13 cellular contexts compared by ENCODE assay signal in genomic region chr17:39538875-39539274, GRCh38.
A peak's percentile ranks its signal among the peaks of the same experiment; 100 is the strongest.
DNase-seq lines count a peak whose midpoint lies in the region; ATAC-seq and TF ChIP-seq lines count a peak whose summit lies in the region.
"Had no signal": no experiment of that assay in that cellular context is flagged by ENCODE, and none has a peak within 500 bp of the region (broad histone marks: within the 10 kb centered on the region; RNA-seq: fewer than 3 reads in every experiment).

No MANE protein-coding gene starts in this region.

- H3K9me3 ChIP-seq in IMR-90 (ENCODE audit: control insufficient read depth, insufficient read depth, low read length) (no peaks in the 10 kb centered on the region), osteoblast (ENCODE audit: low read depth, low read length) (no peaks in the 10 kb centered on the region)

- H3K4me3 Mint-ChIP-seq in activated naive CD8-positive, alpha-beta T cell treated with anti-CD3 and anti-CD28 coated beads, Interleukin-2, amount 50 U/mL, for 24 hours, result no peak overlapping the region
- no peak overlapping the region for H3K4me3 Mint-ChIP-seq in type B pancreatic cell
- H3K4me3 Mint-ChIP-seq: CD8-positive, alpha-beta memory T cell had no signal

- no TSS peak for BruUV-seq in IMR-90 (replicated peaks; lab: Mats Ljungman, UMichigan)

- CTCF ChIA-PET in IMR-90 (lab: Yijun Ruan, JAX), result interaction anchor here (1.3 kb wide), 1 partner anchor 9 kb away, joined by 3 read pairs; no protein-coding TSS in a partner anchor

- H2BK120ac ChIP-seq in IMR-90 (ENCODE audit: low read depth, low read length), result no peak overlapping the region

- H2AK5ac ChIP-seq in IMR-90 (ENCODE audit: low read depth, low read length), result no peak overlapping the region

- dilution Hi-C loops in IMR-90 (cut with HindIII; ENCODE audit: low sequenced_read_pairs, unreplicated experiment), result no loop called here

- H3K23ac ChIP-seq in IMR-90 (ENCODE audit: low read depth, low read length), result no peak overlapping the region

- POLR2A ChIA-PET in IMR-90 (lab: Charles Lee; ENCODE audit: unreplicated experiment), result no interaction called here

- no peak overlapping the region for H3K27ac Mint-ChIP-seq in activated naive CD8-positive, alpha-beta T cell treated with anti-CD3 and anti-CD28 coated beads, Interleukin-2, amount 50 U/mL, for 24 hours
- no peak overlapping the region for H3K27ac Mint-ChIP-seq in type B pancreatic cell

- H3K27me3 ChIP-seq in IMR-90 (ENCODE audit: control insufficient read depth, insufficient read depth, low read length), result no peaks in the 10 kb centered on the region
- H3K27me3 ChIP-seq in osteoblast (ENCODE audit: insufficient read depth, low read length), result no peaks in the 10 kb centered on the region
- H3K27me3 ChIP-seq: hepatocyte had no signal

- no peaks in the 10 kb centered on the region for H3K36me3 Mint-ChIP-seq in activated naive CD8-positive, alpha-beta T cell treated with anti-CD3 and anti-CD28 coated beads, Interleukin-2, amount 50 U/mL, for 24 hours (ENCODE audit: low read depth)
- H3K36me3 Mint-ChIP-seq in type B pancreatic cell, result no peaks in the 10 kb centered on the region

- H3K9me3 Mint-ChIP-seq in activated naive CD8-positive, alpha-beta T cell treated with anti-CD3 and anti-CD28 coated beads, Interleukin-2, amount 50 U/mL, for 24 hours, result no peaks in the 10 kb centered on the region
- H3K9me3 Mint-ChIP-seq in type B pancreatic cell, result no peaks in the 10 kb centered on the region
- H3K9me3 Mint-ChIP-seq: CD8-positive, alpha-beta memory T cell had no signal

- H3K4me2 ChIP-seq in IMR-90 (ENCODE audit: low read depth, low read length), result no peak overlapping the region
- no peak overlapping the region for H3K4me2 ChIP-seq in osteoblast (ENCODE audit: insufficient read depth, low read length)
- H3K4me2 ChIP-seq: hepatocyte had no signal

- H2AK9ac ChIP-seq in IMR-90 (replicated peaks; ENCODE audit: low read depth, low read length, poor library complexity), result no peak overlapping the region

- intact Hi-C loops in IMR-90 (cut with micrococcal nuclease), result no loop called here

- in situ Hi-C loops in IMR-90 (cut with MboI; ENCODE audit: low sequenced_read_pairs), result no loop called here

- H3K4me1 Mint-ChIP-seq in activated naive CD8-positive, alpha-beta T cell treated with anti-CD3 and anti-CD28 coated beads, Interleukin-2, amount 50 U/mL, for 24 hours, result peaks cover 11% of the 10 kb centered on the region
- H3K4me1 Mint-ChIP-seq in type B pancreatic cell (ENCODE audit: unreplicated experiment), result peaks cover 4% of the 10 kb centered on the region

- no CpG with 5 or more reads among the region's 3 CpGs for WGBS in IMR-90 (ENCODE audit: extremely low coverage in 2 of 2, insufficient read length in 1 of 2), 2 experiments

- H3K9me1 ChIP-seq in IMR-90 (ENCODE audit: insufficient read depth, low read length), result no peaks in the 10 kb centered on the region; the same call in 1 of the 2 replicates

- H3K79me2 ChIP-seq in osteoblast (ENCODE audit: insufficient read depth, low read length), result no peaks in the 10 kb centered on the region
- H3K79me2 ChIP-seq: hepatocyte had no signal

- no peak overlapping the region for H3K27ac ChIP-seq in IMR-90 (ENCODE audit: insufficient read depth, low read length)
- no peak overlapping the region for H3K27ac ChIP-seq in osteoblast (ENCODE audit: low read depth, low read length)
- H3K27ac ChIP-seq: hepatocyte had no signal

- H3K4ac ChIP-seq in IMR-90 (ENCODE audit: low read depth, low read length), result no peak overlapping the region

- H2BK15ac ChIP-seq in IMR-90 (ENCODE audit: low read depth, low read length), result no peak overlapping the region

- H2BK20ac ChIP-seq in IMR-90 (ENCODE audit: low read depth, low read length), result no peak overlapping the region

- no peak overlapping the region for H3K9ac ChIP-seq in IMR-90 (ENCODE audit: low read depth, low read length)

- TF ChIP-seq CTCF in IMR-90 (conservative IDR thresholded peaks at IDR 0.05; ENCODE audit: low read depth, low read length) (no peak), osteoblast (IDR thresholded peaks at IDR 0.05; ENCODE audit: extremely low read depth, low read depth, low read length) (no peak), type B pancreatic cell (conservative IDR thresholded peaks at IDR 0.05) (no peak)

- no peak overlapping the region for H4K5ac ChIP-seq in IMR-90 (ENCODE audit: low read depth, low read length)

- H3K4me1 ChIP-seq in IMR-90 (ENCODE audit: control insufficient read depth, insufficient read depth, low read length), result no peaks in the 10 kb centered on the region
- H3K4me1 ChIP-seq in osteoblast (ENCODE audit: insufficient read depth, low read length), result peaks cover 4% of the 10 kb centered on the region

- no peaks in the 10 kb centered on the region for H3K79me1 ChIP-seq in IMR-90 (ENCODE audit: low read depth in 1 of 2, low read length in 2 of 2)

- no peak for TF ChIP-seq RAD21 in IMR-90 (IDR thresholded peaks at IDR 0.05; ENCODE audit: low read length)

- no peak overlapping the region for H4K91ac ChIP-seq in IMR-90 (ENCODE audit: insufficient read depth, low read depth, low read length)

- H4K8ac ChIP-seq in IMR-90 (ENCODE audit: low read depth in 2 of 2, low read length in 2 of 2), result no peak overlapping the region

- H3K56ac ChIP-seq in IMR-90 (ENCODE audit: extremely low read depth, insufficient read depth, low read length), result no peak overlapping the region

- H2AFZ ChIP-seq in IMR-90 (replicated peaks; ENCODE audit: low read length, poor library complexity) (no peak overlapping the region), osteoblast (ENCODE audit: low read length) (no peak overlapping the region)
- H2AFZ ChIP-seq: hepatocyte had no signal

- H3K4me3 ChIP-seq in IMR-90 (ENCODE audit: insufficient read depth, low read depth, low read length) (no peak overlapping the region), osteoblast (ENCODE audit: insufficient read depth, low read length) (no peak overlapping the region)
- H3K4me3 ChIP-seq: hepatocyte had no signal

- no peaks in the 10 kb centered on the region for H3K36me3 ChIP-seq in IMR-90 (ENCODE audit: control insufficient read depth, insufficient read depth, low read length)
- no peaks in the 10 kb centered on the region for H3K36me3 ChIP-seq in osteoblast (ENCODE audit: insufficient read depth, low read length)

- H4K20me1 ChIP-seq in IMR-90 (ENCODE audit: insufficient read depth, low read length) (no peaks in the 10 kb centered on the region), osteoblast (ENCODE audit: insufficient read depth, low read length) (peaks cover 8% of the 10 kb centered on the region)

- no peak overlapping the region for H3K14ac ChIP-seq in IMR-90 (replicated peaks; ENCODE audit: low read depth, low read length)

- no peaks in the 10 kb centered on the region for H3K27me3 Mint-ChIP-seq in activated naive CD8-positive, alpha-beta T cell treated with anti-CD3 and anti-CD28 coated beads, Interleukin-2, amount 50 U/mL, for 24 hours
- H3K27me3 Mint-ChIP-seq in type B pancreatic cell, result no peaks in the 10 kb centered on the region
- H3K27me3 Mint-ChIP-seq: CD8-positive, alpha-beta memory T cell had no signal

- H3K18ac ChIP-seq in IMR-90 (ENCODE audit: low read depth, low read length), result no peak overlapping the region

- peak; percentile 38; the same call in 1 of the 2 replicates for ATAC-seq in IMR-90 (ENCODE audit: low read depth)
- peak; percentile 59 for ATAC-seq in activated naive CD8-positive, alpha-beta T cell treated with anti-CD3 and anti-CD28 coated beads, Interleukin-2, amount 50 U/mL, for 24 hours

- peak; percentile 27 for DNase-seq in IMR-90
- peak; percentile 78 to 96 for DNase-seq in NOMO-1 (lab: John Stamatoyannopoulos, UW; ENCODE audit: unreplicated experiment in 2 of 2)
- no peak for DNase-seq in activated naive CD8-positive, alpha-beta T cell treated with anti-CD3 and anti-CD28 coated beads, Interleukin-2, amount 50 U/mL, for 24 hours
- peak; percentile 56 for DNase-seq in osteoblast (ENCODE audit: insufficient read length, low spot score, missing footprints)
- DNase-seq in NCI-H1048 (lab: John Stamatoyannopoulos, UW), result no peak
- DNase-seq in type B pancreatic cell (ENCODE audit: extremely low spot score, unreplicated experiment), result no peak
- no peak for DNase-seq in NCI-H2196 (lab: John Stamatoyannopoulos, UW; ENCODE audit: unreplicated experiment)
- DNase-seq: activated effector memory CD4-positive, alpha-beta T cell treated with Interleukin-2 at 50 U/mL for 16 hours; CD8-positive, alpha-beta memory T cell; left cardiac atrium; NCI-H1436; NCI-H510A treated with DMSO at 0.1 percent for 48 hours had no signal

- TF ChIP-seq POLR2A in IMR-90 (IDR thresholded peaks at IDR 0.05; ENCODE audit: low read depth, low read length), result no peak

- no peak overlapping the region for H2BK5ac ChIP-seq in IMR-90 (ENCODE audit: low read depth, low read length, poor library complexity, severe bottlenecking)

TF ChIP-seq in IMR-90, 13 proteins besides CTCF, POLR2A, EP300 and RAD21:
- TF ChIP-seq RCOR1 (IDR thresholded peaks at IDR 0.05; ENCODE audit: insufficient replicate concordance, low read length), result no peak
- no peak for TF ChIP-seq CHD1 (IDR thresholded peaks at IDR 0.05; ENCODE audit: low read depth, low read length)
- TF ChIP-seq FOS (IDR thresholded peaks at IDR 0.05; ENCODE audit: low read depth, low read length), result no peak
- TF ChIP-seq MXI1 (IDR thresholded peaks at IDR 0.05; ENCODE audit: borderline replicate concordance, low read depth, low read length), result no peak
- no peak for TF ChIP-seq SMC3 (IDR thresholded peaks at IDR 0.05; ENCODE audit: low read depth, low read length)
- TF ChIP-seq RFX5 (IDR thresholded peaks at IDR 0.05; ENCODE audit: low read depth, low read length), result no peak
- TF ChIP-seq ELK1 (IDR thresholded peaks at IDR 0.05; ENCODE audit: borderline replicate concordance, low read depth, low read length), result no peak
- no peak for TF ChIP-seq CEBPB (IDR thresholded peaks at IDR 0.05; ENCODE audit: low read depth, low read length)
- no peak for TF ChIP-seq NFE2L2 (IDR thresholded peaks at IDR 0.05; ENCODE audit: low read depth, low read length)
- TF ChIP-seq MAFK (IDR thresholded peaks at IDR 0.05; ENCODE audit: low read depth, low read length), result no peak
TF ChIP-seq in IMR-90: peak in this region for 0.

Comparison
In these comparisons a context has a peak if more than half of its experiments do, and no peak if none do; other contexts are left out.
1. DNase-seq: peak in IMR-90 (single experiment), NOMO-1 (2 of 2) and osteoblast (single experiment); none in activated naive CD8-positive, alpha-beta T cell treated with anti-CD3 and anti-CD28 coated beads, Interleukin-2, amount 50 U/mL, for 24 hours (single experiment), NCI-H1048 (single experiment), type B pancreatic cell (single experiment) and NCI-H2196 (single experiment).